24 cellular contexts compared by ENCODE assay signal in the genomic region with DNA sequence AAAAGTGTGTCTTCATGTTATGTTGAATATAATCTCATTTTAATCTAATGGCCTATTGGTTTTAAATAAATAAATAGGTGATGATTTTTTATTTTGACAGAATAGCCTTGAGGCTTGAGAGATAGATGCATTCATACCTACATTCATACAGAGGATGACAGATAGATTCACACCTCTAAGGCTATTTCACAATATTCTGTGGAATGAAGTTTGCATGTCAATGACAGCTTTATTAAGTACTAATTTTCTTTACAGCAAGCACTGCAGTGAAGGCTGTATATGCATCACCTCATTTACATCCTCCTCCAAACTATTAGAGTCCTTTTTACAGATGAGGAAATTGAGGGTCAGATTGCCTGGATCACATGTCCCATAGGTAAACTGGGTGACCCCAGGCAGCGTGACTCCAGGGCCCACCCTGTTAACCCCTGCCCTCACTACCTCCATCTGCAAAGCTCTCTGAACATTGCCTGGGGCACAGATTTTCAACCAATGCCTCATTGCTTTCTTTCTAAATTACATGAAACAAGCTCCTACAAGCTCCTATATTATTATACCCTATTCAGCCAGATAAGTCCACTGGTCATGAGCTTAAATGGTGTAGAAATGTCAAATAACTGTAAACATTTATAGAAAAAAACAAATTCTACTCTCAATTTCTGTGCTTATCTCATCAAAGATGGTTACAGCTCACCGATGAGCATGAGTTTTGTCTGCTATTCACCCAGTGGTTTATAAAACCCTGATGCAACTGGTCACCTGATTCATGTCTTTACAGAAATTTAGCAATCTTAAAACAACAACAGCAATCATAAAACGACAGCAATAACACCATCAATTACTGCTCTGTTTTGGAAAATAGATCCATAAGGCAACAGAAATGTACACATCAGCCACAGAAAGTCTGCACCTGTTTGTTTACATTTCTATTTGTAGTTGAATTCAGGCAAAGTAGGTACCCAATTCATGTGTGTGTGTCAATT.
DNase-seq lines count a peak whose midpoint lies in the region; TF ChIP-seq lines count a peak whose summit lies in the region.
"Had no signal": no experiment of that assay in that cellular context is flagged by ENCODE, and none has a peak within 500 bp of the region (broad histone marks: within the 10 kb centered on the region; RNA-seq: fewer than 3 reads in every experiment).

No MANE protein-coding gene starts in this region.

- H3K27ac ChIP-seq in epithelial cell of prostate (peak overlapping the region; percentile 24), smooth muscle cell (ENCODE audit: low read depth) (peak overlapping the region; percentile 98), neural progenitor cell (no peak overlapping the region)
- H3K27ac ChIP-seq: body of pancreas, prostate gland, SJCRH30, upper lobe of left lung had no signal

- peak; percentile 0 for DNase-seq in NCI-H526 treated with DMSO at 0.1 percent for 48 hours (lab: John Stamatoyannopoulos, UW)
- no peak for DNase-seq in NCI-H526 (lab: John Stamatoyannopoulos, UW)
- DNase-seq in NCI-H748 (lab: John Stamatoyannopoulos, UW; ENCODE audit: unreplicated experiment) = peak; percentile 73
- no peak for DNase-seq in epithelial cell of prostate (ENCODE audit: low read depth, low spot score)
- no peak for DNase-seq in smooth muscle cell (lab: John Stamatoyannopoulos, UW; ENCODE audit: unreplicated experiment)
- no peak for DNase-seq in neural progenitor cell (ENCODE audit: low spot score)
- DNase-seq in activated CD4-positive, alpha-beta T cell treated with anti-CD3 and anti-CD28 coated beads for 48 hours = no peak
- no peak for DNase-seq in AG20443 (ENCODE audit: low spot score)
- DNase-seq: activated T-cell treated with anti-CD3 and anti-CD28 coated beads, Interleukin-2, amount 50 U/mL, for 72 hours; cortex of kidney; KG1; left cardiac atrium; midbrain; NCI-H1092 treated with DMSO at 0.1 percent for 48 hours; NCI-H510A treated with DMSO at 0.1 percent for 48 hours; stimulated activated CD4-positive, alpha-beta T cell treated with anti-CD3 and anti-CD28 coated beads, Interleukin-2, amount 100 ng/mL, for 48 hours; stimulated activated naive CD8-positive, alpha-beta T cell treated with anti-CD3 and anti-CD28 coated beads, Interleukin-15, amount 100 ng/mL, for 72 hours had no signal

- no peak overlapping the region for H3K27ac Mint-ChIP-seq in neural progenitor cell
- H3K27ac Mint-ChIP-seq: activated naive CD8-positive, alpha-beta T cell; activated T-cell treated with anti-CD3 and anti-CD28 coated beads, Interleukin-2, amount 50 U/mL, for 72 hours; CD14-positive monocyte; nephron; stimulated activated naive CD8-positive, alpha-beta T cell treated with anti-CD3 and anti-CD28 coated beads, Interleukin-15, amount 100 ng/mL, for 72 hours had no signal

- H3K79me2 ChIP-seq in smooth muscle cell (ENCODE audit: low read depth) = no peaks in the 10 kb centered on the region
- no peaks in the 10 kb centered on the region for H3K79me2 ChIP-seq in neural progenitor cell (ENCODE audit: low read depth)

- H3K27me3 ChIP-seq in smooth muscle cell (ENCODE audit: low read depth) = no peaks in the 10 kb centered on the region
- peaks cover 3% of the 10 kb centered on the region for H3K27me3 ChIP-seq in neural progenitor cell
- H3K27me3 ChIP-seq: body of pancreas, SJCRH30, upper lobe of left lung had no signal

- H3K36me3 Mint-ChIP-seq in neural progenitor cell = no peaks in the 10 kb centered on the region
- H3K36me3 Mint-ChIP-seq: CD14-positive monocyte had no signal

- peak overlapping the region; percentile 81 for H3K9ac ChIP-seq in smooth muscle cell (ENCODE audit: low read depth)
- no peak overlapping the region for H3K9ac ChIP-seq in neural progenitor cell

- peaks cover 15% of the 10 kb centered on the region for H3K4me1 Mint-ChIP-seq in neural progenitor cell
- H3K4me1 Mint-ChIP-seq: CD14-positive monocyte; nephron; stimulated activated naive CD8-positive, alpha-beta T cell treated with anti-CD3 and anti-CD28 coated beads, Interleukin-15, amount 100 ng/mL, for 72 hours had no signal

- H2AFZ ChIP-seq in smooth muscle cell (ENCODE audit: low read depth) (no peak overlapping the region), neural progenitor cell (replicated peaks) (no peak overlapping the region)

- TF ChIP-seq CTCF in smooth muscle cell (IDR thresholded peaks at IDR 0.05; ENCODE audit: borderline replicate concordance, insufficient read depth, poor library complexity, severe bottlenecking) = no peak
- no peak for TF ChIP-seq CTCF in neural progenitor cell (IDR thresholded peaks at IDR 0.05)

- peaks cover 4% of the 10 kb centered on the region for H3K27me3 Mint-ChIP-seq in neural progenitor cell (ENCODE audit: insufficient read depth, low read depth)

- H3K36me3 ChIP-seq in smooth muscle cell (ENCODE audit: low read depth) (no peaks in the 10 kb centered on the region), neural progenitor cell (no peaks in the 10 kb centered on the region)
- H3K36me3 ChIP-seq: prostate gland, SJCRH30, upper lobe of left lung had no signal

- H3F3A ChIP-seq in smooth muscle cell (ENCODE audit: low read depth) = peaks cover 26% of the 10 kb centered on the region
- no peaks in the 10 kb centered on the region for H3F3A ChIP-seq in neural progenitor cell (ENCODE audit: low read depth)

- peak overlapping the region; percentile 59 for H3K4me2 ChIP-seq in smooth muscle cell
- no peak overlapping the region for H3K4me2 ChIP-seq in neural progenitor cell

- WGBS in smooth muscle cell (ENCODE audit: low lambda C conversion rate) = 51% methylated on average over 3 of the region's 3 CpGs

- peaks cover 7% of the 10 kb centered on the region for H3K9me3 Mint-ChIP-seq in neural progenitor cell
- H3K9me3 Mint-ChIP-seq: activated T-cell treated with anti-CD3 and anti-CD28 coated beads, Interleukin-2, amount 50 U/mL, for 72 hours; nephron; stimulated activated naive CD8-positive, alpha-beta T cell treated with anti-CD3 and anti-CD28 coated beads, Interleukin-15, amount 100 ng/mL, for 72 hours had no signal

- no peaks in the 10 kb centered on the region for H3K9me3 ChIP-seq in smooth muscle cell (replicated peaks; ENCODE audit: low read depth)
- no peaks in the 10 kb centered on the region for H3K9me3 ChIP-seq in neural progenitor cell (ENCODE audit: low read depth)
- H3K9me3 ChIP-seq: body of pancreas, prostate gland, SJCRH30 had no signal

- H4K20me1 ChIP-seq in smooth muscle cell (ENCODE audit: low read depth) (no peaks in the 10 kb centered on the region), neural progenitor cell (ENCODE audit: low read depth) (no peaks in the 10 kb centered on the region)

- H3K4me1 ChIP-seq in smooth muscle cell (ENCODE audit: low read depth) (peaks cover 17% of the 10 kb centered on the region), neural progenitor cell (no peaks in the 10 kb centered on the region)
- H3K4me1 ChIP-seq: body of pancreas, prostate gland, SJCRH30, upper lobe of left lung had no signal

- H3K4me3 Mint-ChIP-seq in neural progenitor cell = no peak overlapping the region
- H3K4me3 Mint-ChIP-seq: activated naive CD8-positive, alpha-beta T cell; activated T-cell treated with anti-CD3 and anti-CD28 coated beads, Interleukin-2, amount 50 U/mL, for 72 hours; CD14-positive monocyte; nephron; stimulated activated naive CD8-positive, alpha-beta T cell treated with anti-CD3 and anti-CD28 coated beads, Interleukin-15, amount 100 ng/mL, for 72 hours had no signal

- no peak overlapping the region for H3K4me3 ChIP-seq in smooth muscle cell
- no peak overlapping the region for H3K4me3 ChIP-seq in neural progenitor cell
- H3K4me3 ChIP-seq: body of pancreas, prostate gland, SJCRH30, upper lobe of left lung had no signal

Comparison
In these comparisons a context has a peak if more than half of its experiments do, and no peak if none do; other contexts are left out.
1. DNase-seq: peak in NCI-H526 treated with DMSO at 0.1 percent for 48 hours (single experiment) and NCI-H748 (single experiment); none in NCI-H526 (0 of 2), epithelial cell of prostate (single experiment), smooth muscle cell (single experiment), neural progenitor cell (single experiment), activated CD4-positive, alpha-beta T cell treated with anti-CD3 and anti-CD28 coated beads for 48 hours (single experiment) and AG20443 (single experiment).